Comparison of ENCODE assay signal across 15 cellular contexts in the genomic region with DNA sequence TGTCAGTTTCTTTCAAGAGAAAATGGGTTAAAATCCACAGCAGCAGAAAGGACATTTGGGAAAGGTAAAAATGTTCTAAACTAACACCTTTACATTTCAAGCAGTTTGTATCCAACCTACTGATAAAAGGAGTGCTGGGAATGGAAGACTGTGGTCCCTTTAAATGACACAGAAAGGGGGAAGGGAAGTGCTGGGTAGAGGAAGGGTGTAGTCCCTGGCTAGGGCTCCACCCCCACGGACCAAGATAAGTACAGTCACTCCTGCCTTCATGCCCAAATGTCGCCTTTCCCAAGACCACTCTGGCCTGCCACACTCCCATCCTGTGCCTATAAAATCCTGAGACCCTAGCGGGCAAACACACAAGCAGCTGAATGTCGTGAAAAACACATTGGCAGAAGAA.
DNase-seq lines count a peak whose midpoint lies in the region; ATAC-seq, FAIRE-seq and TF ChIP-seq lines count a peak whose summit lies in the region.
"Had no signal": no experiment of that assay in that cellular context is flagged by ENCODE, and none has a peak within 500 bp of the region (broad histone marks: within the 10 kb centered on the region; RNA-seq: fewer than 3 reads in every experiment).

No MANE protein-coding gene starts in this region.

- no peaks in the 10 kb centered on the region for H3K27me3 Mint-ChIP-seq in neural progenitor cell (ENCODE audit: insufficient read depth, low read depth)
- no peaks in the 10 kb centered on the region for H3K27me3 Mint-ChIP-seq in activated CD4-positive, alpha-beta T cell treated with anti-CD3 and anti-CD28 coated beads, Interleukin-2, amount 10 ng/mL, durations not matched to agents 24 days and 14 days

- H4K20me1 ChIP-seq in K562 (replicated peaks; ENCODE audit: control insufficient read depth, insufficient read depth, low read length), result no peaks in the 10 kb centered on the region
- H4K20me1 ChIP-seq in neural progenitor cell (ENCODE audit: low read depth), result no peaks in the 10 kb centered on the region
- H4K20me1 ChIP-seq: BLaER1 had no signal

- peak overlapping the region; percentile 69 for H2AFZ ChIP-seq in ACC112 (ENCODE audit: low read length, unreplicated experiment)
- H2AFZ ChIP-seq in K562 (ENCODE audit: low read depth, low read length), result peak overlapping the region; percentile 91
- H2AFZ ChIP-seq in neural progenitor cell (replicated peaks), result peak overlapping the region; percentile 15

- no peak for TF ChIP-seq EP300 in K562 (IDR thresholded peaks at IDR 0.05; ENCODE audit: low read length)

- peaks cover 20% of the 10 kb centered on the region for H3K4me1 ChIP-seq in ACC112 (ENCODE audit: control insufficient read depth, insufficient read depth, low read length, unreplicated experiment)
- H3K4me1 ChIP-seq in K562 (replicated peaks in 1 of 2; ENCODE audit: control insufficient read depth in 2 of 2, insufficient read depth in 2 of 2, low read length in 2 of 2), result peaks cover 0 to 6% of the 10 kb centered on the region in 2 experiments; a peak in 3 of 5 replicates
- H3K4me1 ChIP-seq in neural progenitor cell, result no peaks in the 10 kb centered on the region
- H3K4me1 ChIP-seq: BLaER1, HAP-1 had no signal

- H3K79me2 ChIP-seq in ACC112 (ENCODE audit: control insufficient read depth, insufficient read depth, low read length, unreplicated experiment) (no peaks in the 10 kb centered on the region), K562 (ENCODE audit: control insufficient read depth, insufficient read depth, low read length) (no peaks in the 10 kb centered on the region), neural progenitor cell (ENCODE audit: low read depth) (no peaks in the 10 kb centered on the region)

- DNase-seq in OCI-M1 (lab: John Stamatoyannopoulos, UW), result peak; percentile 79
- DNase-seq in K562 (ENCODE audit: extremely low read depth in 1 of 4, low spot score in 3 of 4), result peak in 2 of 4 experiments; percentile 11 to 59
- no peak for DNase-seq in neural progenitor cell (ENCODE audit: low spot score)
- DNase-seq in NK-92 (lab: John Stamatoyannopoulos, UW; ENCODE audit: unreplicated experiment), result no peak
- no peak for DNase-seq in activated CD4-positive, alpha-beta T cell treated with anti-CD3 and anti-CD28 coated beads, Interleukin-2, amount 10 ng/mL, durations not matched to agents 24 days and 14 days
- no peak for DNase-seq in occipital lobe (lab: John Stamatoyannopoulos, UW)
- DNase-seq: Calu3; CD8-positive, alpha-beta T cell; DMS79 treated with DMSO at 0.1 percent for 48 hours; GF-D8 had no signal

- in situ Hi-C loops in K562 (cut with MboI), result no loop called here

- no peaks in the 10 kb centered on the region for H3K36me3 ChIP-seq in ACC112 (ENCODE audit: insufficient read depth, low read length)
- H3K36me3 ChIP-seq in K562 (ENCODE audit: control insufficient read depth, insufficient read depth, low read length), result no peaks in the 10 kb centered on the region
- H3K36me3 ChIP-seq in neural progenitor cell, result peaks cover 4% of the 10 kb centered on the region
- H3K36me3 ChIP-seq: BLaER1, HAP-1 had no signal

- no peak for FAIRE-seq in K562 (lab: Jason Lieb, UNC)
- FAIRE-seq: A204.1 had no signal

- no peaks in the 10 kb centered on the region for H3K36me3 Mint-ChIP-seq in neural progenitor cell
- H3K36me3 Mint-ChIP-seq in activated CD4-positive, alpha-beta T cell treated with anti-CD3 and anti-CD28 coated beads, Interleukin-2, amount 10 ng/mL, durations not matched to agents 24 days and 14 days (ENCODE audit: low read depth), result no peaks in the 10 kb centered on the region
- H3K36me3 Mint-ChIP-seq: CD14-positive monocyte; CD8-positive, alpha-beta T cell had no signal

- no peaks in the 10 kb centered on the region for H3F3A ChIP-seq in neural progenitor cell (ENCODE audit: low read depth)

- no peak overlapping the region for H3K9ac ChIP-seq in K562 (ENCODE audit: insufficient read depth in 1 of 2, low read depth in 2 of 2, low read length in 2 of 2)
- H3K9ac ChIP-seq in neural progenitor cell, result no peak overlapping the region
- H3K9ac ChIP-seq: BLaER1 had no signal

- no TSS peak for BruUV-seq in K562 (replicated peaks; lab: Mats Ljungman, UMichigan)

- POLR2A ChIA-PET in K562 (lab: Yijun Ruan, JAX), result no interaction called here

- 0% methylated on average over 1 of the region's 4 CpGs for WGBS in K562 (ENCODE audit: insufficient coverage, low coverage, missing lambda C conversion rate)

- H3K27ac ChIP-seq in ACC112 (ENCODE audit: low read depth, low read length) (no peak overlapping the region), K562 (ENCODE audit: extremely low read depth, low read depth, low read length) (peak overlapping the region; percentile 52; the same call in 2 of the 3 replicates), neural progenitor cell (no peak overlapping the region)
- H3K27ac ChIP-seq: BLaER1 had no signal

- H3K27ac Mint-ChIP-seq in neural progenitor cell, result no peak overlapping the region
- no peak overlapping the region for H3K27ac Mint-ChIP-seq in activated CD4-positive, alpha-beta T cell treated with anti-CD3 and anti-CD28 coated beads, Interleukin-2, amount 10 ng/mL, durations not matched to agents 24 days and 14 days
- H3K27ac Mint-ChIP-seq: CD14-positive monocyte; CD8-positive, alpha-beta T cell had no signal

- no peak for TF ChIP-seq CTCF in K562 (IDR thresholded peaks at IDR 0.05 in 2 of 3, conservative IDR thresholded peaks at IDR 0.05 in 1 of 3; ENCODE audit: insufficient read depth in 2 of 3, low read depth in 1 of 3, low read length in 3 of 3)
- no peak for TF ChIP-seq CTCF in neural progenitor cell (IDR thresholded peaks at IDR 0.05)

- H3K4me3 ChIP-seq in ACC112 (ENCODE audit: low read depth, low read length), result no peak overlapping the region
- H3K4me3 ChIP-seq in K562, result no peak overlapping the region
- H3K4me3 ChIP-seq in neural progenitor cell, result no peak overlapping the region
- H3K4me3 ChIP-seq: BLaER1, HAP-1 had no signal

- intact Hi-C loops in K562 (cut with micrococcal nuclease), result no loop called here
- intact Hi-C loops in activated CD4-positive, alpha-beta T cell treated with anti-CD3 and anti-CD28 coated beads, Interleukin-2, amount 10 ng/mL, durations not matched to agents 24 days and 14 days (cut with micrococcal nuclease), result no loop called here

- no peak for TF ChIP-seq POLR2A in K562 (conservative IDR thresholded peaks at IDR 0.05)

- H3K4me2 ChIP-seq in K562 (ENCODE audit: insufficient read depth, low read length), result peak overlapping the region; percentile 32; the same call in 1 of the 2 replicates
- no peak overlapping the region for H3K4me2 ChIP-seq in neural progenitor cell
- H3K4me2 ChIP-seq: BLaER1 had no signal

- H3K9me3 ChIP-seq in K562 (replicated peaks; ENCODE audit: control insufficient read depth, insufficient read depth, low read depth, low read length) (no peaks in the 10 kb centered on the region; the same call in 1 of the 2 replicates), neural progenitor cell (ENCODE audit: low read depth) (peaks cover 4% of the 10 kb centered on the region)
- H3K9me3 ChIP-seq: BLaER1, HAP-1 had no signal

- no peaks in the 10 kb centered on the region for H3K4me1 Mint-ChIP-seq in neural progenitor cell
- H3K4me1 Mint-ChIP-seq in activated CD4-positive, alpha-beta T cell treated with anti-CD3 and anti-CD28 coated beads, Interleukin-2, amount 10 ng/mL, durations not matched to agents 24 days and 14 days, result no peaks in the 10 kb centered on the region
- H3K4me1 Mint-ChIP-seq: CD14-positive monocyte had no signal

- ATAC-seq in K562, result peak; percentile 82
- ATAC-seq: CD8-positive, alpha-beta T cell had no signal

- CTCF ChIA-PET in K562 (lab: Yijun Ruan, JAX; ENCODE audit: low intra/inter-chr PET ratio), result no interaction called here

- peaks cover 8% of the 10 kb centered on the region for H3K9me3 Mint-ChIP-seq in neural progenitor cell
- H3K9me3 Mint-ChIP-seq in activated CD4-positive, alpha-beta T cell treated with anti-CD3 and anti-CD28 coated beads, Interleukin-2, amount 10 ng/mL, durations not matched to agents 24 days and 14 days, result no peaks in the 10 kb centered on the region

- H3K9me1 ChIP-seq in K562 (ENCODE audit: control insufficient read depth, insufficient read depth, low read length), result no peaks in the 10 kb centered on the region

- H3K27me3 ChIP-seq in ACC112 (ENCODE audit: insufficient read depth, low read length) (no peaks in the 10 kb centered on the region), K562 (ENCODE audit: control insufficient read depth in 2 of 2, insufficient read depth in 2 of 2, low read length in 2 of 2) (no peaks in the 10 kb centered on the region), neural progenitor cell (no peaks in the 10 kb centered on the region)
- H3K27me3 ChIP-seq: BLaER1 had no signal

- H3K4me3 Mint-ChIP-seq in neural progenitor cell, result no peak overlapping the region
- H3K4me3 Mint-ChIP-seq in activated CD4-positive, alpha-beta T cell treated with anti-CD3 and anti-CD28 coated beads, Interleukin-2, amount 10 ng/mL, durations not matched to agents 24 days and 14 days, result no peak overlapping the region
- H3K4me3 Mint-ChIP-seq: CD8-positive, alpha-beta T cell had no signal

- TF ChIP-seq RAD21 in K562 (CRISPR knock-in tag; conservative IDR thresholded peaks at IDR 0.05 in 1 of 2, IDR thresholded peaks at IDR 0.05 in 1 of 2), result no peak

TF ChIP-seq in K562, 482 proteins besides CTCF, POLR2A, EP300 and RAD21:
- TF ChIP-seq SPI1 (IDR thresholded peaks at IDR 0.05; ENCODE audit: borderline replicate concordance, low read depth, low read length) (peak; percentile 54; the same call in 1 of the 2 replicates), TAL1 (IDR thresholded peaks at IDR 0.05) (no peak), TFAM (CRISPR knock-in tag; conservative IDR thresholded peaks at IDR 0.05) (no peak), COPS2 (conservative IDR thresholded peaks at IDR 0.05) (no peak)
- TF ChIP-seq, protein P1, sequence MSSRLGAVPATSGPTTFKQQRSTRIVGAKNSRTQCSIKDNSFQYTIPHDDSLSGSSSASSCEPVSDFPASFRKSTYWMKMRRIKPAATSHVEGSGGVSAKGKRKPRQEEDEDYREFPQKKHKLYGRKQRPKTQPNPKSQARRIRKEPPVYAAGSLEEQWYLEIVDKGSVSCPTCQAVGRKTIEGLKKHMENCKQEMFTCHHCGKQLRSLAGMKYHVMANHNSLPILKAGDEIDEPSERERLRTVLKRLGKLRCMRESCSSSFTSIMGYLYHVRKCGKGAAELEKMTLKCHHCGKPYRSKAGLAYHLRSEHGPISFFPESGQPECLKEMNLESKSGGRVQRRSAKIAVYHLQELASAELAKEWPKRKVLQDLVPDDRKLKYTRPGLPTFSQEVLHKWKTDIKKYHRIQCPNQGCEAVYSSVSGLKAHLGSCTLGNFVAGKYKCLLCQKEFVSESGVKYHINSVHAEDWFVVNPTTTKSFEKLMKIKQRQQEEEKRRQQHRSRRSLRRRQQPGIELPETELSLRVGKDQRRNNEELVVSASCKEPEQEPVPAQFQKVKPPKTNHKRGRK (tag; IDR thresholded peaks at IDR 0.05), result no peak
TF ChIP-seq in K562: peak in this region for 1.

Comparison
In these comparisons a context has a peak if more than half of its experiments do, and no peak if none do; other contexts are left out.
1. H2AFZ ChIP-seq: peak in every context shown above with its lines; median percentile 91 in K562; 69 in ACC112; 15 in neural progenitor cell.